Comparison of ENCODE assay signal across 1 cellular context in genomic region chr16:81549547-81550411, GRCh38.
A peak's percentile ranks its signal among the peaks of the same experiment; 100 is the strongest.
TF ChIP-seq lines count a peak whose summit lies in the region.

No MANE protein-coding gene starts in this region.

TF ChIP-seq in HepG2, 621 proteins besides CTCF, POLR2A, EP300 and RAD21 (continued from another document and continues in another):
- TF ChIP-seq PLSCR1 (CRISPR knock-in tag; IDR thresholded peaks at IDR 0.05; ENCODE audit: borderline replicate concordance), result no peak
- TF ChIP-seq ZNF160 (CRISPR knock-in tag; IDR thresholded peaks at IDR 0.05), result no peak
- TF ChIP-seq NRL (CRISPR knock-in tag; IDR thresholded peaks at IDR 0.05; ENCODE audit: borderline replicate concordance), result no peak; the same call in 1 of the 2 replicates
- TF ChIP-seq ETV6 (CRISPR knock-in tag; conservative IDR thresholded peaks at IDR 0.05), result 0 out of 2 replicates have a peak, but pooled peaks have one; percentile 40
- TF ChIP-seq FOXK2 (IDR thresholded peaks at IDR 0.05), result no peak
- peak; percentile 17; the same call in 1 of the 2 replicates for TF ChIP-seq JUND (CRISPR knock-in tag; IDR thresholded peaks at IDR 0.05)
- TF ChIP-seq SRSF4 (IDR thresholded peaks at IDR 0.05; ENCODE audit: low read depth, low read length, poor library complexity, severe bottlenecking), result no peak
- TF ChIP-seq ZNF460 (CRISPR knock-in tag; IDR thresholded peaks at IDR 0.05; ENCODE audit: borderline replicate concordance), result no peak
- TF ChIP-seq CREB3 (CRISPR knock-in tag; IDR thresholded peaks at IDR 0.05), result no peak
- no peak for TF ChIP-seq SMAD1 (CRISPR knock-in tag; IDR thresholded peaks at IDR 0.05; ENCODE audit: borderline replicate concordance, low read depth)
- peak; percentile 99 for TF ChIP-seq ZNF629 (CRISPR knock-in tag; conservative IDR thresholded peaks at IDR 0.05)
- TF ChIP-seq ZKSCAN1 (IDR thresholded peaks at IDR 0.05; ENCODE audit: low read length), result no peak
- no peak for TF ChIP-seq REXO4 (CRISPR knock-in tag; IDR thresholded peaks at IDR 0.05; ENCODE audit: borderline replicate concordance)
- no peak for TF ChIP-seq ZNF20 (CRISPR knock-in tag; IDR thresholded peaks at IDR 0.05)
- TF ChIP-seq ZFAT (CRISPR knock-in tag; conservative IDR thresholded peaks at IDR 0.05), result no peak
- TF ChIP-seq ZNF713 (CRISPR knock-in tag; IDR thresholded peaks at IDR 0.05), result no peak
- no peak for TF ChIP-seq REST (IDR thresholded peaks at IDR 0.05; ENCODE audit: borderline replicate concordance in 1 of 2, low read depth in 1 of 2, low read length in 2 of 2)
- TF ChIP-seq SNAPC5 (CRISPR knock-in tag; IDR thresholded peaks at IDR 0.05; ENCODE audit: borderline replicate concordance), result no peak
- TF ChIP-seq MAFF (IDR thresholded peaks at IDR 0.05; ENCODE audit: low read depth, low read length), result no peak
- 0 out of 2 replicates have a peak, but pooled peaks have one; percentile 24 for TF ChIP-seq NCOR1 (IDR thresholded peaks at IDR 0.05; ENCODE audit: borderline replicate concordance, low read length)
- no peak for TF ChIP-seq ZNF264 (CRISPR knock-in tag; IDR thresholded peaks at IDR 0.05)
- TF ChIP-seq PRDM10 (CRISPR knock-in tag; IDR thresholded peaks at IDR 0.05; ENCODE audit: low read depth), result no peak
- TF ChIP-seq ZNF768 (CRISPR knock-in tag; IDR thresholded peaks at IDR 0.05), result peak; percentile 58
- TF ChIP-seq ZNF7 (CRISPR knock-in tag; IDR thresholded peaks at IDR 0.05), result no peak
- TF ChIP-seq TFE3 (CRISPR knock-in tag; IDR thresholded peaks at IDR 0.05), result no peak
- no peak for TF ChIP-seq ZNF570 (CRISPR knock-in tag; IDR thresholded peaks at IDR 0.05; ENCODE audit: borderline replicate concordance)
- TF ChIP-seq ZNF788 (CRISPR knock-in tag; IDR thresholded peaks at IDR 0.05; ENCODE audit: borderline replicate concordance), result no peak; the same call in 1 of the 2 replicates
- no peak for TF ChIP-seq CSRNP1 (CRISPR knock-in tag; IDR thresholded peaks at IDR 0.05)
- TF ChIP-seq ZMYM2 (CRISPR knock-in tag; IDR thresholded peaks at IDR 0.05), result peak; percentile 90
- no peak for TF ChIP-seq REPIN1 (CRISPR knock-in tag; IDR thresholded peaks at IDR 0.05; ENCODE audit: borderline replicate concordance, low read depth)
- TF ChIP-seq GPN1 (CRISPR knock-in tag; IDR thresholded peaks at IDR 0.05; ENCODE audit: borderline replicate concordance), result no peak
- TF ChIP-seq U2AF1 (optimal IDR thresholded peaks at IDR 0.05; ENCODE audit: low read depth, low read length), result no peak
- TF ChIP-seq ARNTL (CRISPR knock-in tag; IDR thresholded peaks at IDR 0.05), result no peak; the same call in 1 of the 2 replicates
- TF ChIP-seq POLR2G (IDR thresholded peaks at IDR 0.05; ENCODE audit: low read depth, low read length), result peak; percentile 33; the same call in 1 of the 2 replicates
- TF ChIP-seq ASH2L (IDR thresholded peaks at IDR 0.05; ENCODE audit: insufficient read length, low read depth, low read length), result peak; percentile 5
- TF ChIP-seq ZFP82 (CRISPR knock-in tag; IDR thresholded peaks at IDR 0.05; ENCODE audit: borderline replicate concordance), result no peak
- TF ChIP-seq SSRP1 (CRISPR knock-in tag; IDR thresholded peaks at IDR 0.05), result no peak; the same call in 1 of the 2 replicates
- no peak for TF ChIP-seq SUZ12 (IDR thresholded peaks at IDR 0.05; ENCODE audit: low read depth, low read length)
- TF ChIP-seq YY1 (IDR thresholded peaks at IDR 0.05; ENCODE audit: insufficient read depth, insufficient replicate concordance, low read depth, low read length), result no peak
- TF ChIP-seq ZNF232 (CRISPR knock-in tag; IDR thresholded peaks at IDR 0.05; ENCODE audit: borderline replicate concordance), result peak; percentile 61; the same call in 1 of the 2 replicates
- TF ChIP-seq ZBTB46 (CRISPR knock-in tag; IDR thresholded peaks at IDR 0.05; ENCODE audit: borderline replicate concordance), result no peak
- TF ChIP-seq NR3C1 (CRISPR knock-in tag; IDR thresholded peaks at IDR 0.05), result no peak
- TF ChIP-seq MLX (CRISPR knock-in tag; IDR thresholded peaks at IDR 0.05), result no peak
- no peak for TF ChIP-seq DMTF1 (CRISPR knock-in tag; IDR thresholded peaks at IDR 0.05)
